Comparison of ENCODE assay signal across 9 cellular contexts in genomic region chr2:96531366-96531765, GRCh38. TPM values are rescaled to one million over a fixed set of nuclear protein-coding genes. Genes with fewer than 3 reads are reported as not detected.
A peak's percentile ranks its signal among the peaks of the same experiment; 100 is the strongest.
DNase-seq lines count a peak whose midpoint lies in the region; ATAC-seq and TF ChIP-seq lines count a peak whose summit lies in the region.
"Had no signal": no experiment of that assay in that cellular context is flagged by ENCODE, and none has a peak within 500 bp of the region (broad histone marks: within the 10 kb centered on the region; RNA-seq: fewer than 3 reads in every experiment).

No MANE protein-coding gene starts in this region.

- CTCF ChIA-PET in A673 (lab: Charles Lee): interaction anchor here (0.7 to 1.3 kb wide), 2 partner anchors 23 to 25 kb away, joined by 5 read pairs; no protein-coding TSS in a partner anchor

- H3K4me1 Mint-ChIP-seq in IgD-negative memory B cell: peaks cover 18 to 34% (median 29%) of the 10 kb centered on the region in 3 donors
- H3K4me1 Mint-ChIP-seq in naive thymus-derived CD8-positive, alpha-beta T cell: peaks cover 18 to 77% (median 58%) of the 10 kb centered on the region in 4 donors

- H3K27ac ChIP-seq in A673 (ENCODE audit: low read depth, low read length, poor library complexity, severe bottlenecking) (peak overlapping the region; percentile 80), colonic mucosa (peak overlapping the region; percentile 60)

- no peaks in the 10 kb centered on the region for H3K9me3 ChIP-seq in A673 (ENCODE audit: low read depth, low read length, poor library complexity, severe bottlenecking)
- H3K9me3 ChIP-seq in colonic mucosa: no peaks in the 10 kb centered on the region

- H3K27ac Mint-ChIP-seq in IgD-negative memory B cell: peak overlapping the region in 1 of 3 donors; percentile 90
- H3K27ac Mint-ChIP-seq in naive thymus-derived CD8-positive, alpha-beta T cell: peak overlapping the region in 9 of 10 donors; percentile 20 to 96 (median 92)

- TF ChIP-seq CTCF in A673 (conservative IDR thresholded peaks at IDR 0.05; ENCODE audit: low read depth, low read length) (no peak), colonic mucosa (IDR thresholded peaks at IDR 0.05) (no peak)

- intact Hi-C loops in A673 (cut with micrococcal nuclease; ENCODE audit: unreplicated experiment) (no loop called here), colonic mucosa (cut with DNase I) (no loop called here)

- peak overlapping the region; percentile 65 to 76 for H3K9ac ChIP-seq in colonic mucosa (ENCODE audit: low read depth in 2 of 2, low read length in 2 of 2)

- H3K27me3 ChIP-seq in A673 (replicated peaks; ENCODE audit: insufficient read depth, low read depth, low read length, poor library complexity): no peaks in the 10 kb centered on the region
- no peaks in the 10 kb centered on the region for H3K27me3 ChIP-seq in colonic mucosa

- no peaks in the 10 kb centered on the region for H3K36me3 Mint-ChIP-seq in IgD-negative memory B cell
- H3K36me3 Mint-ChIP-seq in naive thymus-derived CD8-positive, alpha-beta T cell: no peaks in the 10 kb centered on the region

- H3K4me3 ChIP-seq in A673 (ENCODE audit: low read depth, low read length, poor library complexity, severe bottlenecking) (peak overlapping the region; percentile 36), colonic mucosa (no peak overlapping the region)

- POLR2A ChIA-PET in A673 (lab: Charles Lee; ENCODE audit: low non-redundant PET): no interaction called here
- POLR2A ChIA-PET in naive thymus-derived CD8-positive, alpha-beta T cell (lab: Charles Lee): interaction anchor here (0.7 to 1.9 kb wide), 6 partner anchors 9 to 269 kb away, joined by 3 to 14 read pairs (median 4); no protein-coding TSS in a partner anchor

- no peaks in the 10 kb centered on the region for H3K9me3 Mint-ChIP-seq in IgD-negative memory B cell
- H3K9me3 Mint-ChIP-seq in naive thymus-derived CD8-positive, alpha-beta T cell: no peaks in the 10 kb centered on the region

- no peak for DNase-seq in A673 (ENCODE audit: low spot score)
- no peak for DNase-seq in colonic mucosa
- no peak for DNase-seq in naive thymus-derived CD8-positive, alpha-beta T cell
- no peak for DNase-seq in GM19240 (ENCODE audit: insufficient read length, low spot score)
- DNase-seq in NCI-H1105 treated with DMSO at 0.1 percent for 48 hours (lab: John Stamatoyannopoulos, UW): no peak

- no peak for ATAC-seq in naive thymus-derived CD8-positive, alpha-beta T cell
- ATAC-seq in HG03460 (IDR thresholded peaks at IDR 0.05; ENCODE audit: unreplicated experiment) (no peak), GM21529 (IDR thresholded peaks at IDR 0.05; ENCODE audit: unreplicated experiment) (no peak)

- peaks cover 3% of the 10 kb centered on the region for H3K27me3 Mint-ChIP-seq in IgD-negative memory B cell
- no peaks in the 10 kb centered on the region for H3K27me3 Mint-ChIP-seq in naive thymus-derived CD8-positive, alpha-beta T cell

- H3K36me3 ChIP-seq in A673 (ENCODE audit: insufficient read depth, low read length, poor library complexity, severe bottlenecking) (no peaks in the 10 kb centered on the region), colonic mucosa (no peaks in the 10 kb centered on the region)

- H3K4me3 Mint-ChIP-seq in IgD-negative memory B cell: peak overlapping the region in 3 of 4 donors; percentile 42 to 78 (median 60)
- peak overlapping the region in 7 of 10 donors; percentile 22 to 88 (median 78) for H3K4me3 Mint-ChIP-seq in naive thymus-derived CD8-positive, alpha-beta T cell

- H3K4me1 ChIP-seq in A673 (ENCODE audit: insufficient read depth, low read length, poor library complexity, severe bottlenecking): peaks cover 54% of the 10 kb centered on the region
- peaks cover 12% of the 10 kb centered on the region for H3K4me1 ChIP-seq in colonic mucosa

- BruUV-seq in A673 (replicated peaks; lab: Mats Ljungman, UMichigan): no TSS peak

RNA-seq across cellular contexts. Expression of gene ARID5A, which starts 5.2 kb away (rescaled TPM):
- total RNA-seq in A673 (2021) (5.7 and 7.3 TPM in 2 replicates), colonic mucosa (10 to 100 TPM in 1 of 2 donors, 1 to 10 TPM in 1; 6.9 to 16.4 TPM)
- 62.3 TPM for polyA plus RNA-seq in IgD-negative memory B cell
- 100 to 1,000 TPM; 100 to 108 TPM for total RNA-seq in naive thymus-derived CD8-positive, alpha-beta T cell
- 100 to 1,000 TPM in 1 of 3 donors, 10 to 100 TPM in 2; 41.7 to 101 (median 55.2) TPM for polyA plus RNA-seq in naive thymus-derived CD8-positive, alpha-beta T cell

RNA-seq across cellular contexts. Expression of gene NEURL3, which starts 26.2 kb away (rescaled TPM):
- total RNA-seq in A673 (2021) (not detected in 2 replicates), colonic mucosa (1 to 10 TPM; 2.5 to 2.6 TPM)
- polyA plus RNA-seq in IgD-negative memory B cell: not detected
- total RNA-seq in naive thymus-derived CD8-positive, alpha-beta T cell: under 1 TPM in 1 of 2 experiments, not detected in 1; 0.39 TPM
- polyA plus RNA-seq in naive thymus-derived CD8-positive, alpha-beta T cell: under 1 TPM in 1 of 3 donors, not detected in 2; 0.16 TPM
- total RNA-seq: esophagus mucosa had no signal

Comparison
In these comparisons a context has a peak if more than half of its experiments do, and no peak if none do; other contexts are left out.
1. RNA of gene ARID5A, which starts 5.2 kb away (total RNA-seq): 100 to 108 TPM in naive thymus-derived CD8-positive, alpha-beta T cell; 6.9 to 16.4 TPM in colonic mucosa and 5.7 to 7.3 TPM in A673; every median in the first group is over 4 times any median in the second.